Comparison of ENCODE assay signal across 16 cellular contexts in the genomic region with DNA sequence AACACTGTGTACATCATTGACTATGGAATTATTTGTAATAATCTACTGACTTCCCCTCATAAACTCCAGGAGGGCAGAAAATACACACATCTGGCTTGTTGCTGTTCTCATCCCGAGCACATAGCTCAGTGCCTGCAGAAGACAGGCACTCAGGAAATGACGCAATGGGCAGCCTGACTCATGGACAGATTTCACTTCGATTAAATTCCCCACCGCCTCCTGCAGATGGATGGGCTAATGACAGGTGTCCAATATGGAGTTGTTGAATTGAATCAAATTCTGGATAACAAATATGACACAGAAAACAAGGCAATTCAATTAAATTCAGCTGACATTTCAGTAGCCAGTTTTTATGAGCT. TPM values are rescaled to one million over a fixed set of nuclear protein-coding genes. Genes with fewer than 3 reads are reported as not detected.
DNase-seq lines count a peak whose midpoint lies in the region; ATAC-seq and TF ChIP-seq lines count a peak whose summit lies in the region.
"Had no signal": no experiment of that assay in that cellular context is flagged by ENCODE, and none has a peak within 500 bp of the region (broad histone marks: within the 10 kb centered on the region; RNA-seq: fewer than 3 reads in every experiment).

No MANE protein-coding gene starts in this region.

- no peak overlapping the region for H3K4me2 ChIP-seq in mammary epithelial cell (ENCODE audit: insufficient read depth, low read depth, low read length)

- H3K27ac ChIP-seq in mammary epithelial cell (ENCODE audit: insufficient read depth, low read depth, low read length): no peak overlapping the region

- CTCF ChIA-PET in mammary epithelial cell (lab: Charles Lee; ENCODE audit: low non-redundant PET): no interaction called here

- no peaks in the 10 kb centered on the region for H3K36me3 ChIP-seq in mammary epithelial cell (ENCODE audit: insufficient read depth, low read length)

- in situ Hi-C loops in mammary epithelial cell (cut with MboI; ENCODE audit: low sequenced_read_pairs in 2 of 2): loop anchor here in 1 of 2 donors (25.0 kb wide), 1 partner anchor 832 kb away; the partner anchor contains the start of gene RBM38

- no peaks in the 10 kb centered on the region for H3K79me2 ChIP-seq in mammary epithelial cell (ENCODE audit: insufficient read depth, low read length)

- H3K4me1 ChIP-seq in mammary epithelial cell (ENCODE audit: insufficient read depth, low read length): no peaks in the 10 kb centered on the region

- no peaks in the 10 kb centered on the region for H3K27me3 ChIP-seq in mammary epithelial cell (ENCODE audit: insufficient read depth, low read length)

- 81% methylated on average over 3 of the region's 4 CpGs for WGBS in mammary epithelial cell (ENCODE audit: low coverage, missing lambda C conversion rate)

- TF ChIP-seq CTCF in mammary epithelial cell (conservative IDR thresholded peaks at IDR 0.05 in 1 of 2, IDR thresholded peaks at IDR 0.05 in 1 of 2; ENCODE audit: extremely low read depth in 1 of 2, insufficient read depth in 1 of 2, low read depth in 1 of 2, low read length in 2 of 2): no peak

- no peak overlapping the region for H2AFZ ChIP-seq in mammary epithelial cell (ENCODE audit: low read depth, low read length)

- H3K9me3 ChIP-seq in mammary epithelial cell (replicated peaks; ENCODE audit: insufficient read depth, low read length): peaks cover 9% of the 10 kb centered on the region

- intact Hi-C loops in mammary epithelial cell (cut with micrococcal nuclease) (no loop called here), sciatic nerve (cut with DNase I) (loop anchor here (10.0 kb wide), 1 partner anchor 705 kb away; no protein-coding TSS in a partner anchor)

- H3K9ac ChIP-seq in mammary epithelial cell (ENCODE audit: insufficient read depth, low read length): no peak overlapping the region

- no TSS peak for BruUV-seq in mammary epithelial cell (replicated peaks; lab: Mats Ljungman, UMichigan)

- H4K20me1 ChIP-seq in mammary epithelial cell (ENCODE audit: insufficient read depth, low read length): no peaks in the 10 kb centered on the region

- H3K4me3 ChIP-seq in mammary epithelial cell (replicated peaks in 1 of 3; ENCODE audit: insufficient read depth in 1 of 3, low read depth in 2 of 3, low read length in 3 of 3): no peak overlapping the region
- no peak overlapping the region for H3K4me3 ChIP-seq in skeletal muscle cell (ENCODE audit: low read depth, low read length)

- DNase-seq in activated effector memory CD4-positive, alpha-beta T cell treated with anti-CD3 and anti-CD28 coated beads, Interleukin-2, amount 50 U/mL, for 16 hours: peak; percentile 14
- DNase-seq in activated effector memory CD4-positive, alpha-beta T cell treated with Interleukin-2 at 50 U/mL for 16 hours: no peak
- peak; percentile 49 for DNase-seq in OCI-M1 (lab: John Stamatoyannopoulos, UW)
- DNase-seq in mammary epithelial cell: peak; percentile 56
- DNase-seq in skeletal muscle cell (ENCODE audit: low read depth): peak; percentile 77
- DNase-seq in sciatic nerve (ENCODE audit: low spot score): no peak
- DNase-seq: activated CD8-positive, alpha-beta T cell treated with anti-CD3 and anti-CD28 coated beads for 36 hours; activated naive CD4-positive, alpha-beta T cell treated with anti-CD3 and anti-CD28 coated beads, Interleukin-2, amount 10 ng/mL, durations not matched to agents 7 days and 5 days; cerebellar nuclear complex; erythroblast; NCI-H2081; stimulated activated CD4-positive, alpha-beta T cell treated with anti-CD3 and anti-CD28 coated beads, Interleukin-1b, Interleukin-23, amount 100 ng/mL, for 48 hours; T-helper 9 cell had no signal

- dilution Hi-C loops in mammary epithelial cell (cut with HindIII; ENCODE audit: low sequenced_read_pairs): no loop called here

- ATAC-seq in GM19452 (IDR thresholded peaks at IDR 0.05; ENCODE audit: unreplicated experiment): no peak
- ATAC-seq in sciatic nerve: no peak
- ATAC-seq in GM18870 (IDR thresholded peaks at IDR 0.05; ENCODE audit: unreplicated experiment): no peak
- ATAC-seq: activated CD8-positive, alpha-beta T cell treated with anti-CD3 and anti-CD28 coated beads for 36 hours had no signal

RNA-seq across cellular contexts. Expression of gene ANKRD60, which starts 9.1 kb away (rescaled TPM):
- total RNA-seq in mammary epithelial cell: not detected
- polyA plus RNA-seq in mammary epithelial cell: not detected
- not detected for polyA minus RNA-seq in mammary epithelial cell
- total RNA-seq in sciatic nerve: not detected
- total RNA-seq: activated CD8-positive, alpha-beta T cell treated with anti-CD3 and anti-CD28 coated beads for 36 hours had no signal
- polyA plus RNA-seq: AG04450 had no signal

Comparison
In these comparisons a context has a peak if more than half of its experiments do, and no peak if none do; other contexts are left out.
1. DNase-seq: peak in activated effector memory CD4-positive, alpha-beta T cell treated with anti-CD3 and anti-CD28 coated beads, Interleukin-2, amount 50 U/mL, for 16 hours (single experiment), OCI-M1 (single experiment), mammary epithelial cell (single experiment) and skeletal muscle cell (single experiment); none in activated effector memory CD4-positive, alpha-beta T cell treated with Interleukin-2 at 50 U/mL for 16 hours (single experiment) and sciatic nerve (single experiment).